ENCODE assay signal across 8 cellular contexts in the genomic region with DNA sequence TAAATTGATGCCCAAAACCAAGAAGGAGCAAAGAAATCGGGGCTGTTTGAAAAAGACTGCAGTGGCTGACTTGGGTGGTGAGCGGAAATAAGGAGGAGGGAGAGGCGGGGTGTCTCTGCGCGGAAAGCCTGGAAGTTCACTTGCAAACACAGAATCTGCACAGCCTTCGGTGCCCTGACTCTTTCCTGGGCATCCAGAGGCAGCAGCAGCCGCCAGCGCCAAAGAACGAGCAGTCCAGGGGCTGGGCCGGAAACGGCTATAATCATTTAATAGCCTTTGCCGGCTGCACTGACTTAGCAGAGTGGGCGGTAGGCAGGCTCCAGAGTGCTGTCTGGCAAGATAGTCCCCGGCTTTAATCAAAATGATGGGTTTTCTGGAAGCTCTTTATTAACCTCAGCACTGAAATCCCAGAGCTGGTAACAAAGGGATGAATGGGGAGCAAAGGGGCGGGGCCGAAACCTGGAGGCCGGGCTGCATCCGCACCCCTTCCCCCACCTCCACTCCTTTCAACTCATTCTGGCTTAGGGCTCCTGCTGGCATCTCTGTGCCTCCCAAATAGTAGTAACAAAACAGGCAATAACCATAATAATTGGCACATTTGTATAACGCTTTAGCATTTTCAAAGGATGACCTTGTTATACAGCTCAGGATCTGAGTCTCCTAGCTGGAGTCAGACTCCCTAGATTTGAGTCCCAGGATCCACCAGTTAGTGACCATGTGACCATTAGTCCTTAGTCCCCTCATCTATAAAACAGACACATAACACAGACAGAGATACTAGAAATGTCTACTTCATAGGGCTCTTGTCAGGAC. TPM values are rescaled to one million over a fixed set of nuclear protein-coding genes. Genes with fewer than 3 reads are reported as not detected.
DNase-seq lines count a peak whose midpoint lies in the region; TF ChIP-seq lines count a peak whose summit lies in the region.
"Had no signal": no experiment of that assay in that cellular context is flagged by ENCODE, and none has a peak within 500 bp of the region (broad histone marks: within the 10 kb centered on the region; RNA-seq: fewer than 3 reads in every experiment).

No MANE protein-coding gene starts in this region.

- H3K4me1 ChIP-seq in HUES6 (ENCODE audit: control insufficient read depth, insufficient read depth, low read length) (peaks cover 52% of the 10 kb centered on the region), SK-N-SH (ENCODE audit: control insufficient read depth in 1 of 2, insufficient read depth in 2 of 2, low read depth in 1 of 2, low read length in 1 of 2) (peaks cover 25 to 28% of the 10 kb centered on the region in 2 experiments; a peak in 3 of 4 replicates), suprapubic skin (no peaks in the 10 kb centered on the region)

- H3K9ac ChIP-seq in HUES6 (ENCODE audit: low read length) (peak overlapping the region; percentile 93), SK-N-SH (0 out of 2 replicates have a peak overlapping the region, but pooled peaks have one; percentile 17)

- CTCF ChIA-PET in SK-N-SH (lab: Yijun Ruan, JAX): interaction anchor here (0.6 to 5.0 kb wide), 10 partner anchors 20 to 161 kb away, joined by 3 to 40 read pairs (median 4); a partner anchor contains a TSS

- in situ Hi-C loops in ACHN (cut with HindIII; ENCODE audit: low pct_ligation_motif_present, low pct_unique_long_range_greater_than_20kb, low sequenced_read_pairs): no loop called here

- H3K9me2 ChIP-seq in SK-N-SH: no peaks in the 10 kb centered on the region

- DNase-seq in SK-N-SH: peak; percentile 77
- no peak for DNase-seq in suprapubic skin (ENCODE audit: low spot score in 2 of 2)
- DNase-seq in mesenteric fat pad (ENCODE audit: low spot score): no peak
- DNase-seq in activated T-cell treated with anti-CD3 and anti-CD28 coated beads for 4 hours: no peak
- no peak for DNase-seq in ACHN

- H3K27me3 ChIP-seq in HUES6 (ENCODE audit: control insufficient read depth, insufficient read depth, low read length) (no peaks in the 10 kb centered on the region), SK-N-SH (ENCODE audit: insufficient read depth) (no peaks in the 10 kb centered on the region), suprapubic skin (peaks cover 3% of the 10 kb centered on the region)

- H3K27ac ChIP-seq in HUES6 (ENCODE audit: low read depth, low read length): peak overlapping the region; percentile 92
- H3K27ac ChIP-seq in SK-N-SH (ENCODE audit: low read depth in 2 of 2, low read length in 1 of 2): peak overlapping the region in 1 of 2 experiments; percentile 100; a peak in 3 of 4 replicates
- no peak overlapping the region for H3K27ac ChIP-seq in suprapubic skin

- H3K36me3 ChIP-seq in HUES6 (ENCODE audit: control insufficient read depth, insufficient read depth, low read length) (no peaks in the 10 kb centered on the region), SK-N-SH (replicated peaks in 1 of 2; ENCODE audit: control insufficient read depth in 1 of 2, insufficient read depth in 2 of 2, low read length in 1 of 2) (no peaks in the 10 kb centered on the region), suprapubic skin (no peaks in the 10 kb centered on the region)

- peak in 1 of 2 experiments; percentile 78; a peak in 2 of 4 replicates for TF ChIP-seq EP300 in SK-N-SH (IDR thresholded peaks at IDR 0.05; ENCODE audit: borderline replicate concordance in 1 of 2, low read depth in 1 of 2, low read length in 1 of 2)
- TF ChIP-seq EP300 in suprapubic skin (IDR thresholded peaks at IDR 0.05): no peak

- peak; percentile 29; the same call in 1 of the 2 replicates for TF ChIP-seq RAD21 in SK-N-SH (IDR thresholded peaks at IDR 0.05; ENCODE audit: low read length)

- no peak for TF ChIP-seq POLR2A in suprapubic skin (IDR thresholded peaks at IDR 0.05)

- POLR2A ChIA-PET in SK-N-SH (lab: Yijun Ruan, JAX): interaction anchor here (1.0 to 4.4 kb wide), 9 partner anchors 10 to 160 kb away, joined by 3 to 31 read pairs (median 6); a partner anchor contains a TSS

- peak overlapping the region; percentile 62 for H3K4me3 ChIP-seq in HUES6 (ENCODE audit: low read depth, low read length)
- H3K4me3 ChIP-seq in SK-N-SH (ENCODE audit: low read depth in 2 of 2, low read length in 1 of 2): peak overlapping the region; percentile 47 to 59
- peak overlapping the region; percentile 45 for H3K4me3 ChIP-seq in iPS-11a (ENCODE audit: low read depth, low read length)
- H3K4me3 ChIP-seq in suprapubic skin: peak overlapping the region; percentile 24

- WGBS in SK-N-SH (ENCODE audit: low lambda C conversion rate): 5% methylated on average over 11 of the region's 19 CpGs
- WGBS in suprapubic skin: 4% methylated on average over 12 of the region's 19 CpGs

- H3K9me3 ChIP-seq in HUES6 (ENCODE audit: control insufficient read depth, insufficient read depth, low read depth, low read length) (no peaks in the 10 kb centered on the region), SK-N-SH (no peaks in the 10 kb centered on the region), suprapubic skin (no peaks in the 10 kb centered on the region)

- H3K79me2 ChIP-seq in SK-N-SH (ENCODE audit: insufficient read depth): no peaks in the 10 kb centered on the region

- H4K20me1 ChIP-seq in SK-N-SH (ENCODE audit: insufficient read depth): no peaks in the 10 kb centered on the region

- TF ChIP-seq CTCF in SK-N-SH (IDR thresholded peaks at IDR 0.05): no peak
- TF ChIP-seq CTCF in suprapubic skin (IDR thresholded peaks at IDR 0.05): no peak

- H3K4me2 ChIP-seq in SK-N-SH: peak overlapping the region; percentile 76

- no peaks in the 10 kb centered on the region for H3F3A ChIP-seq in SK-N-SH (replicated peaks; ENCODE audit: insufficient read depth)

- H2AFZ ChIP-seq in SK-N-SH (ENCODE audit: low read depth): peak overlapping the region; percentile 73

TF ChIP-seq in SK-N-SH, 30 proteins besides CTCF, POLR2A, EP300 and RAD21 (continues in another document):
- 0 out of 2 replicates have a peak, but pooled peaks have one; percentile 9 for TF ChIP-seq SMC3 (IDR thresholded peaks at IDR 0.05; ENCODE audit: low read depth, low read length)
- TF ChIP-seq CHD2 (IDR thresholded peaks at IDR 0.05; ENCODE audit: low read length, partially characterized antibody): peak; percentile 31
- no peak for TF ChIP-seq GABPA (IDR thresholded peaks at IDR 0.05; ENCODE audit: low read depth)
- no peak for TF ChIP-seq EZH2phosphoT487 (IDR thresholded peaks at IDR 0.05; ENCODE audit: borderline replicate concordance, low read depth)
- TF ChIP-seq, protein P1, sequence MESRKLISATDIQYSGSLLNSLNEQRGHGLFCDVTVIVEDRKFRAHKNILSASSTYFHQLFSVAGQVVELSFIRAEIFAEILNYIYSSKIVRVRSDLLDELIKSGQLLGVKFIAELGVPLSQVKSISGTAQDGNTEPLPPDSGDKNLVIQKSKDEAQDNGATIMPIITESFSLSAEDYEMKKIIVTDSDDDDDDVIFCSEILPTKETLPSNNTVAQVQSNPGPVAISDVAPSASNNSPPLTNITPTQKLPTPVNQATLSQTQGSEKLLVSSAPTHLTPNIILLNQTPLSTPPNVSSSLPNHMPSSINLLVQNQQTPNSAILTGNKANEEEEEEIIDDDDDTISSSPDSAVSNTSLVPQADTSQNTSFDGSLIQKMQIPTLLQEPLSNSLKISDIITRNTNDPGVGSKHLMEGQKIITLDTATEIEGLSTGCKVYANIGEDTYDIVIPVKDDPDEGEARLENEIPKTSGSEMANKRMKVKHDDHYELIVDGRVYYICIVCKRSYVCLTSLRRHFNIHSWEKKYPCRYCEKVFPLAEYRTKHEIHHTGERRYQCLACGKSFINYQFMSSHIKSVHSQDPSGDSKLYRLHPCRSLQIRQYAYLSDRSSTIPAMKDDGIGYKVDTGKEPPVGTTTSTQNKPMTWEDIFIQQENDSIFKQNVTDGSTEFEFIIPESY (IDR thresholded peaks at IDR 0.05; ENCODE audit: borderline replicate concordance, low read depth): no peak
- TF ChIP-seq TAF1 (IDR thresholded peaks at IDR 0.05; ENCODE audit: borderline replicate concordance, low read depth, low read length): no peak
- TF ChIP-seq TEAD4 (IDR thresholded peaks at IDR 0.05; ENCODE audit: borderline replicate concordance, insufficient read depth): no peak
- 0 out of 2 replicates have a peak, but pooled peaks have one; percentile 45 for TF ChIP-seq FOXJ3 (CRISPR knock-in tag; IDR thresholded peaks at IDR 0.05)
- peak; percentile 38; the same call in 1 of the 2 replicates for TF ChIP-seq RCOR1 (IDR thresholded peaks at IDR 0.05; ENCODE audit: low read length)
- TF ChIP-seq, protein P2, sequence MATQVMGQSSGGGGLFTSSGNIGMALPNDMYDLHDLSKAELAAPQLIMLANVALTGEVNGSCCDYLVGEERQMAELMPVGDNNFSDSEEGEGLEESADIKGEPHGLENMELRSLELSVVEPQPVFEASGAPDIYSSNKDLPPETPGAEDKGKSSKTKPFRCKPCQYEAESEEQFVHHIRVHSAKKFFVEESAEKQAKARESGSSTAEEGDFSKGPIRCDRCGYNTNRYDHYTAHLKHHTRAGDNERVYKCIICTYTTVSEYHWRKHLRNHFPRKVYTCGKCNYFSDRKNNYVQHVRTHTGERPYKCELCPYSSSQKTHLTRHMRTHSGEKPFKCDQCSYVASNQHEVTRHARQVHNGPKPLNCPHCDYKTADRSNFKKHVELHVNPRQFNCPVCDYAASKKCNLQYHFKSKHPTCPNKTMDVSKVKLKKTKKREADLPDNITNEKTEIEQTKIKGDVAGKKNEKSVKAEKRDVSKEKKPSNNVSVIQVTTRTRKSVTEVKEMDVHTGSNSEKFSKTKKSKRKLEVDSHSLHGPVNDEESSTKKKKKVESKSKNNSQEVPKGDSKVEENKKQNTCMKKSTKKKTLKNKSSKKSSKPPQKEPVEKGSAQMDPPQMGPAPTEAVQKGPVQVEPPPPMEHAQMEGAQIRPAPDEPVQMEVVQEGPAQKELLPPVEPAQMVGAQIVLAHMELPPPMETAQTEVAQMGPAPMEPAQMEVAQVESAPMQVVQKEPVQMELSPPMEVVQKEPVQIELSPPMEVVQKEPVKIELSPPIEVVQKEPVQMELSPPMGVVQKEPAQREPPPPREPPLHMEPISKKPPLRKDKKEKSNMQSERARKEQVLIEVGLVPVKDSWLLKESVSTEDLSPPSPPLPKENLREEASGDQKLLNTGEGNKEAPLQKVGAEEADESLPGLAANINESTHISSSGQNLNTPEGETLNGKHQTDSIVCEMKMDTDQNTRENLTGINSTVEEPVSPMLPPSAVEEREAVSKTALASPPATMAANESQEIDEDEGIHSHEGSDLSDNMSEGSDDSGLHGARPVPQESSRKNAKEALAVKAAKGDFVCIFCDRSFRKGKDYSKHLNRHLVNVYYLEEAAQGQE (IDR thresholded peaks at IDR 0.05; ENCODE audit: low read depth, low read length): no peak
- TF ChIP-seq FOXM1 (IDR thresholded peaks at IDR 0.05; ENCODE audit: low read depth): no peak

RNA-seq across cellular contexts. Expression of a gene that starts 35.8 kb away (rescaled TPM):
- polyA plus RNA-seq in SK-N-SH (2012; rRNA removed): 0.39 and 0.76 TPM in 2 replicates
- 1.1 and 1.8 TPM in 2 replicates for polyA plus RNA-seq in SK-N-SH (2012; cell fraction: cytosol; rRNA removed)
- 0.30 and 0.53 TPM in 2 replicates for polyA plus RNA-seq in SK-N-SH (2012; cell fraction: nucleus; rRNA removed)
- total RNA-seq in suprapubic skin (under 1 TPM in 1 of 4 donors, not detected in 3; 0.13 TPM), mesenteric fat pad (1.1 TPM)
- total RNA-seq: activated naive CD4-positive, alpha-beta T cell treated with anti-CD3 and anti-CD28 coated beads, Interleukin-2, amount 50 U/mL, for 72 hours had no signal

RNA-seq across cellular contexts. Expression of a gene that starts 49.1 kb away (rescaled TPM):
- not detected in 2 replicates for polyA plus RNA-seq in SK-N-SH (2012; rRNA removed)
- not detected in 2 replicates for polyA plus RNA-seq in SK-N-SH (2012; cell fraction: cytosol; rRNA removed)
- not detected in 2 replicates for polyA plus RNA-seq in SK-N-SH (2012; cell fraction: nucleus; rRNA removed)
- total RNA-seq in suprapubic skin (not detected), mesenteric fat pad (not detected)
- total RNA-seq: activated naive CD4-positive, alpha-beta T cell treated with anti-CD3 and anti-CD28 coated beads, Interleukin-2, amount 50 U/mL, for 72 hours had no signal
